In genomic region chr20:34402461-34402860, GRCh38 we compare ENCODE assay signal across 16 cellular contexts. TPM values are rescaled to one million over a fixed set of nuclear protein-coding genes. Genes with fewer than 3 reads are reported as not detected.
A peak's percentile ranks its signal among the peaks of the same experiment; 100 is the strongest.
DNase-seq lines count a peak whose midpoint lies in the region; ATAC-seq lines count a peak whose summit lies in the region.
"Had no signal": no experiment of that assay in that cellular context is flagged by ENCODE, and none has a peak within 500 bp of the region (broad histone marks: within the 10 kb centered on the region; RNA-seq: fewer than 3 reads in every experiment).

No MANE protein-coding gene starts in this region.

- H2AFZ ChIP-seq in GM23248: no peak overlapping the region

- no peak overlapping the region for H2BK120ac ChIP-seq in mesendoderm (ENCODE audit: low read depth, low read length)

- peak; percentile 11 for DNase-seq in AG08395 (ENCODE audit: low spot score)
- DNase-seq in GM23248: no peak
- DNase-seq in adipocyte (ENCODE audit: low read depth): peak; percentile 33
- peak; percentile 10 for DNase-seq in mesendoderm
- no peak for DNase-seq in DMS79 (lab: John Stamatoyannopoulos, UW)
- DNase-seq in activated T-helper 2 cell treated with anti-CD3 and anti-CD28 coated beads, Interferon-gamma antibody, Interleukin-2, Interleukin-4, amounts not matched to agents 10 μg/mL and 5 μg/mL and 100 μg/mL, durations not matched to agents 14 hours and 24 hours and 36 hours (ENCODE audit: low spot score): no peak
- DNase-seq: activated CD8-positive, alpha-beta memory T cell treated with anti-CD3 and anti-CD28 coated beads for 24 hours; amygdala; lower lobe of right lung; MG63; NCI-H2081; NCI-H69; Peyer's patch; retina had no signal

- H3K4me1 Mint-ChIP-seq in activated T-helper 2 cell treated with anti-CD3 and anti-CD28 coated beads, Interferon-gamma antibody, Interleukin-2, Interleukin-4, amounts not matched to agents 10 μg/mL and 5 μg/mL and 100 μg/mL, durations not matched to agents 14 hours and 24 hours and 36 hours (ENCODE audit: low read depth): peaks cover 28% of the 10 kb centered on the region

- peaks cover 46% of the 10 kb centered on the region for H3F3A ChIP-seq in GM23248 (ENCODE audit: insufficient read depth)

- no peak overlapping the region for H3K56ac ChIP-seq in mesendoderm (ENCODE audit: low read length)

- 38 to 48% methylated on average over 1 of the region's 1 CpG for WGBS in GM23248 (ENCODE audit: low coverage in 1 of 2, low lambda C conversion rate in 2 of 2, missing lambda C conversion rate in 2 of 2), 2 experiments
- no CpG with 5 or more reads among the region's 1 CpG for WGBS in mesendoderm (ENCODE audit: extremely low coverage, insufficient coverage, low lambda C conversion rate)

- H3K9me3 ChIP-seq in GM23248 (ENCODE audit: low read depth) (no peaks in the 10 kb centered on the region), adipocyte (ENCODE audit: control insufficient read depth, low read length) (no peaks in the 10 kb centered on the region)
- H3K9me3 ChIP-seq: lower lobe of right lung, MG63, Peyer's patch had no signal

- no peaks in the 10 kb centered on the region for H3K9me2 ChIP-seq in GM23248 (ENCODE audit: insufficient read depth)

- ATAC-seq in GM18517 (IDR thresholded peaks at IDR 0.05; ENCODE audit: unreplicated experiment) (no peak), GM21529 (IDR thresholded peaks at IDR 0.05; ENCODE audit: unreplicated experiment) (no peak)
- ATAC-seq: lower lobe of right lung had no signal

- peaks cover 4% of the 10 kb centered on the region; the same call in 1 of the 2 replicates for H4K20me1 ChIP-seq in GM23248 (ENCODE audit: insufficient read depth)

- no peak overlapping the region for H4K5ac ChIP-seq in mesendoderm (ENCODE audit: low read length)

- peaks cover 11% of the 10 kb centered on the region for H3K79me1 ChIP-seq in mesendoderm (ENCODE audit: low read length)

- no peaks in the 10 kb centered on the region for H3K9me3 Mint-ChIP-seq in activated T-helper 2 cell treated with anti-CD3 and anti-CD28 coated beads, Interferon-gamma antibody, Interleukin-2, Interleukin-4, amounts not matched to agents 10 μg/mL and 5 μg/mL and 100 μg/mL, durations not matched to agents 14 hours and 24 hours and 36 hours

- peaks cover 42% of the 10 kb centered on the region for H3K36me3 Mint-ChIP-seq in activated T-helper 2 cell treated with anti-CD3 and anti-CD28 coated beads, Interferon-gamma antibody, Interleukin-2, Interleukin-4, amounts not matched to agents 10 μg/mL and 5 μg/mL and 100 μg/mL, durations not matched to agents 14 hours and 24 hours and 36 hours (ENCODE audit: low read depth)

- H3K27me3 Mint-ChIP-seq in activated T-helper 2 cell treated with anti-CD3 and anti-CD28 coated beads, Interferon-gamma antibody, Interleukin-2, Interleukin-4, amounts not matched to agents 10 μg/mL and 5 μg/mL and 100 μg/mL, durations not matched to agents 14 hours and 24 hours and 36 hours (ENCODE audit: low read depth): no peaks in the 10 kb centered on the region

- H3K27me3 ChIP-seq in GM23248 (replicated peaks; ENCODE audit: insufficient read depth) (no peaks in the 10 kb centered on the region), adipocyte (replicated peaks; ENCODE audit: control insufficient read depth, insufficient read depth, low read length) (no peaks in the 10 kb centered on the region), mesendoderm (ENCODE audit: insufficient read depth, low read length, poor library complexity) (no peaks in the 10 kb centered on the region)
- H3K27me3 ChIP-seq: MG63, Peyer's patch had no signal

- H3K4me1 ChIP-seq in GM23248 (ENCODE audit: insufficient read depth) (peaks cover 47% of the 10 kb centered on the region), adipocyte (ENCODE audit: control insufficient read depth, insufficient read depth, low read length) (peaks cover 38% of the 10 kb centered on the region), mesendoderm (ENCODE audit: control insufficient read depth, low read depth, low read length) (no peaks in the 10 kb centered on the region)

- H3K9ac ChIP-seq in GM23248 (peak overlapping the region; percentile 36; the same call in 1 of the 2 replicates), adipocyte (ENCODE audit: low read length) (no peak overlapping the region), mesendoderm (ENCODE audit: low read length) (no peak overlapping the region)

- H3K23ac ChIP-seq in mesendoderm (ENCODE audit: low read length): no peak overlapping the region

- peak overlapping the region; percentile 97 for H3K27ac ChIP-seq in GM23248
- no peak overlapping the region for H3K27ac ChIP-seq in mesendoderm (ENCODE audit: low read depth, low read length)
- H3K27ac ChIP-seq: lower lobe of right lung, Peyer's patch had no signal

- in situ Hi-C loops in GM23248 (cut with MboI): no loop called here

- peaks cover 16% of the 10 kb centered on the region; the same call in 1 of the 2 replicates for H3K36me3 ChIP-seq in GM23248 (ENCODE audit: low read depth)
- H3K36me3 ChIP-seq in adipocyte (ENCODE audit: control insufficient read depth, insufficient read depth, low read length, severe bottlenecking): peaks cover 33% of the 10 kb centered on the region
- no peaks in the 10 kb centered on the region for H3K36me3 ChIP-seq in mesendoderm (ENCODE audit: control insufficient read depth, insufficient read depth, low read length)

- H2BK15ac ChIP-seq in mesendoderm (replicated peaks; ENCODE audit: low read depth): no peak overlapping the region

- no peak overlapping the region for H4K8ac ChIP-seq in mesendoderm (ENCODE audit: low read depth, low read length)

- H3K4me3 Mint-ChIP-seq in activated T-helper 2 cell treated with anti-CD3 and anti-CD28 coated beads, Interferon-gamma antibody, Interleukin-2, Interleukin-4, amounts not matched to agents 10 μg/mL and 5 μg/mL and 100 μg/mL, durations not matched to agents 14 hours and 24 hours and 36 hours (ENCODE audit: low read depth): no peak overlapping the region

- intact Hi-C loops in activated T-helper 2 cell treated with anti-CD3 and anti-CD28 coated beads, Interferon-gamma antibody, Interleukin-2, Interleukin-4, amounts not matched to agents 10 μg/mL and 5 μg/mL and 100 μg/mL, durations not matched to agents 14 hours and 24 hours and 36 hours (cut with micrococcal nuclease): no loop called here

- H2AK5ac ChIP-seq in mesendoderm (ENCODE audit: low read length): no peak overlapping the region

- H3K4ac ChIP-seq in mesendoderm (ENCODE audit: low read depth, low read length): no peak overlapping the region

- H3K4me2 ChIP-seq in GM23248 (ENCODE audit: unreplicated experiment) (no peak overlapping the region), mesendoderm (ENCODE audit: low read length) (no peak overlapping the region)

- H3K4me3 ChIP-seq in GM23248 (no peak overlapping the region), adipocyte (ENCODE audit: low read length) (no peak overlapping the region), mesendoderm (ENCODE audit: low read length) (no peak overlapping the region)
- H3K4me3 ChIP-seq: lower lobe of right lung, MG63, Peyer's patch had no signal

- H3K79me2 ChIP-seq in GM23248 (ENCODE audit: insufficient read depth): peaks cover 92% of the 10 kb centered on the region
- H3K79me2 ChIP-seq in mesendoderm (ENCODE audit: control insufficient read depth, insufficient read depth, low read length): peaks cover 21% of the 10 kb centered on the region

- H3K27ac Mint-ChIP-seq in activated T-helper 2 cell treated with anti-CD3 and anti-CD28 coated beads, Interferon-gamma antibody, Interleukin-2, Interleukin-4, amounts not matched to agents 10 μg/mL and 5 μg/mL and 100 μg/mL, durations not matched to agents 14 hours and 24 hours and 36 hours: no peak overlapping the region

- H2BK5ac ChIP-seq in mesendoderm (ENCODE audit: low read length): no peak overlapping the region

- no peak overlapping the region for H3K18ac ChIP-seq in mesendoderm (ENCODE audit: low read length)

RNA-seq across cellular contexts. Expression of gene ITCH, which starts 39.4 kb away (rescaled TPM):
- total RNA-seq in GM23248 (2014; rRNA removed; shearing (Covaris generic)): 47.7 and 50.0 TPM in 2 replicates
- polyA plus RNA-seq in GM23248 (2016; fragmentation: Nextera tagmentation; extraction: Ambion mirVana): 28.5 and 31.0 TPM in 2 replicates
- polyA plus RNA-seq in mesendoderm (2013, experiment 1 of 2): 18.3 TPM
- 18.5 TPM for polyA plus RNA-seq in mesendoderm (2013, experiment 2 of 2)
- total RNA-seq in activated T-helper 2 cell treated with anti-CD3 and anti-CD28 coated beads, Interferon-gamma antibody, Interleukin-2, Interleukin-4, amounts not matched to agents 10 μg/mL and 5 μg/mL and 100 μg/mL, durations not matched to agents 14 hours and 24 hours and 36 hours: 52.5 and 53.0 TPM in 2 replicates

Comparison
In these comparisons a context has a peak if more than half of its experiments do, and no peak if none do; other contexts are left out.
1. DNase-seq: peak in AG08395 (single experiment), adipocyte (single experiment) and mesendoderm (single experiment); none in GM23248 (single experiment), DMS79 (single experiment) and activated T-helper 2 cell treated with anti-CD3 and anti-CD28 coated beads, Interferon-gamma antibody, Interleukin-2, Interleukin-4, amounts not matched to agents 10 μg/mL and 5 μg/mL and 100 μg/mL, durations not matched to agents 14 hours and 24 hours and 36 hours (single experiment).